Comparison of ENCODE assay signal across 8 cellular contexts in genomic region chr5:119330367-119331183, GRCh38. TPM values are rescaled to one million over a fixed set of nuclear protein-coding genes. Genes with fewer than 3 reads are reported as not detected.
DNase-seq lines count a peak whose midpoint lies in the region; ATAC-seq and TF ChIP-seq lines count a peak whose summit lies in the region.
"Had no signal": no experiment of that assay in that cellular context is flagged by ENCODE, and none has a peak within 500 bp of the region (broad histone marks: within the 10 kb centered on the region; RNA-seq: fewer than 3 reads in every experiment).

No MANE protein-coding gene starts in this region.

- H3K9me2 ChIP-seq in Loucy (replicated peaks; ENCODE audit: low read depth, low read length) (no peaks in the 10 kb centered on the region), PC-9 (ENCODE audit: insufficient read depth) (no peaks in the 10 kb centered on the region)

- no peak for TF ChIP-seq CTCF in Loucy (conservative IDR thresholded peaks at IDR 0.05; ENCODE audit: low read length)
- no peak for TF ChIP-seq CTCF in endodermal cell (conservative IDR thresholded peaks at IDR 0.05)
- no peak for TF ChIP-seq CTCF in GM13977 (IDR thresholded peaks at IDR 0.05; ENCODE audit: extremely low read depth, insufficient read depth, missing control alignments)
- TF ChIP-seq CTCF in PC-9 (conservative IDR thresholded peaks at IDR 0.05) = no peak

- H3K27me3 ChIP-seq in Loucy (ENCODE audit: insufficient read depth, low read length, poor library complexity, severe bottlenecking) (no peaks in the 10 kb centered on the region), endodermal cell (ENCODE audit: control insufficient read depth, insufficient read depth, low read length, poor library complexity, severe bottlenecking) (no peaks in the 10 kb centered on the region), PC-9 (ENCODE audit: insufficient read depth, low read depth) (no peaks in the 10 kb centered on the region)

- H3K4me3 Mint-ChIP-seq in activated CD4-positive, alpha-beta memory T cell treated with anti-CD3 and anti-CD28 coated beads, Interleukin-2, amount 10 ng/mL, durations not matched to agents 7 days and 5 days = peak overlapping the region; percentile 58
- no peak overlapping the region for H3K4me3 Mint-ChIP-seq in endodermal cell
- no peak overlapping the region for H3K4me3 Mint-ChIP-seq in stimulated activated naive B cell treated with anti-CD40 and anti-IgM and Interleukin-4, amounts not matched to agents 10 μg/mL and 1 μg/mL and 100 μg/mL, for 72 hours

- H3K4me1 ChIP-seq in Loucy (ENCODE audit: insufficient read depth, low read length, poor library complexity, severe bottlenecking) (peaks cover 67% of the 10 kb centered on the region), endodermal cell (ENCODE audit: control insufficient read depth, insufficient read depth, low read length) (peaks cover 28% of the 10 kb centered on the region), PC-9 (replicated peaks; ENCODE audit: insufficient read depth) (peaks cover 7% of the 10 kb centered on the region)

- no peaks in the 10 kb centered on the region for H3K9me3 ChIP-seq in Loucy (ENCODE audit: insufficient read depth, low read depth, low read length)
- H3K9me3 ChIP-seq in endodermal cell (ENCODE audit: control insufficient read depth, low read length) = no peaks in the 10 kb centered on the region
- H3K9me3 ChIP-seq in PC-9 (ENCODE audit: insufficient read depth, low read depth) = no peaks in the 10 kb centered on the region

- peaks cover 38% of the 10 kb centered on the region for H3K36me3 Mint-ChIP-seq in activated CD4-positive, alpha-beta memory T cell treated with anti-CD3 and anti-CD28 coated beads, Interleukin-2, amount 10 ng/mL, durations not matched to agents 7 days and 5 days (ENCODE audit: low read depth)
- H3K36me3 Mint-ChIP-seq in endodermal cell (ENCODE audit: low read depth) = no peaks in the 10 kb centered on the region
- H3K36me3 Mint-ChIP-seq in stimulated activated naive B cell treated with anti-CD40 and anti-IgM and Interleukin-4, amounts not matched to agents 10 μg/mL and 1 μg/mL and 100 μg/mL, for 72 hours = peaks cover 15 to 27% of the 10 kb centered on the region in 2 donors

- H3K36me3 ChIP-seq in Loucy (ENCODE audit: insufficient read depth, low read length) (no peaks in the 10 kb centered on the region), endodermal cell (ENCODE audit: control insufficient read depth, insufficient read depth, low read length) (peaks cover 8% of the 10 kb centered on the region), PC-9 (ENCODE audit: low read depth) (no peaks in the 10 kb centered on the region)

- peak overlapping the region; percentile 87 for H3K27ac Mint-ChIP-seq in activated CD4-positive, alpha-beta memory T cell treated with anti-CD3 and anti-CD28 coated beads, Interleukin-2, amount 10 ng/mL, durations not matched to agents 7 days and 5 days
- H3K27ac Mint-ChIP-seq in endodermal cell = peak overlapping the region; percentile 11
- peak overlapping the region; percentile 91 for H3K27ac Mint-ChIP-seq in stimulated activated naive B cell treated with anti-CD40 and anti-IgM and Interleukin-4, amounts not matched to agents 10 μg/mL and 1 μg/mL and 100 μg/mL, for 72 hours

- H3K9ac ChIP-seq in Loucy (ENCODE audit: low read depth, low read length, poor library complexity, severe bottlenecking) (peak overlapping the region; percentile 46), endodermal cell (ENCODE audit: extremely low read depth, low read length, poor library complexity, severe bottlenecking) (no peak overlapping the region)

- no peaks in the 10 kb centered on the region for H3K9me3 Mint-ChIP-seq in activated CD4-positive, alpha-beta memory T cell treated with anti-CD3 and anti-CD28 coated beads, Interleukin-2, amount 10 ng/mL, durations not matched to agents 7 days and 5 days
- H3K9me3 Mint-ChIP-seq in endodermal cell = no peaks in the 10 kb centered on the region
- H3K9me3 Mint-ChIP-seq in stimulated activated naive B cell treated with anti-CD40 and anti-IgM and Interleukin-4, amounts not matched to agents 10 μg/mL and 1 μg/mL and 100 μg/mL, for 72 hours = no peaks in the 10 kb centered on the region

- H3K4me3 ChIP-seq in Loucy (ENCODE audit: low read length, poor library complexity, severe bottlenecking) (no peak overlapping the region), endodermal cell (ENCODE audit: low read length) (no peak overlapping the region), PC-9 (no peak overlapping the region)

- H2AFZ ChIP-seq in Loucy (ENCODE audit: low read length) (no peak overlapping the region), PC-9 (no peak overlapping the region)

- no peak for ATAC-seq in stimulated activated naive B cell treated with anti-CD40 and anti-IgM and Interleukin-4, amounts not matched to agents 10 μg/mL and 1 μg/mL and 100 μg/mL, for 72 hours (replicated peaks)

- POLR2A ChIA-PET in activated CD4-positive, alpha-beta memory T cell treated with anti-CD3 and anti-CD28 coated beads, Interleukin-2, amount 10 ng/mL, durations not matched to agents 7 days and 5 days (lab: Charles Lee) = interaction anchor here (1.5 to 23.6 kb wide), 7 partner anchors 9 to 58 kb away, joined by 5 to 779 read pairs (median 196); partner anchors contain the start of gene TNFAIP8
- POLR2A ChIA-PET in PC-9 (lab: Charles Lee; ENCODE audit: unreplicated experiment) = no interaction called here

- in situ Hi-C loops in GM13977 (cut with MboI; ENCODE audit: low pct_unique_long_range_greater_than_20kb, low sequenced_read_pairs, unreplicated experiment) = no loop called here

- no peaks in the 10 kb centered on the region for H3K27me3 Mint-ChIP-seq in activated CD4-positive, alpha-beta memory T cell treated with anti-CD3 and anti-CD28 coated beads, Interleukin-2, amount 10 ng/mL, durations not matched to agents 7 days and 5 days
- no peaks in the 10 kb centered on the region for H3K27me3 Mint-ChIP-seq in endodermal cell (ENCODE audit: insufficient read depth)
- H3K27me3 Mint-ChIP-seq in stimulated activated naive B cell treated with anti-CD40 and anti-IgM and Interleukin-4, amounts not matched to agents 10 μg/mL and 1 μg/mL and 100 μg/mL, for 72 hours = no peaks in the 10 kb centered on the region

- no TSS peak for BruUV-seq in PC-9 (replicated peaks; lab: Mats Ljungman, UMichigan)

- H3K4me2 ChIP-seq in Loucy (ENCODE audit: low read depth, low read length, poor library complexity, severe bottlenecking) (peak overlapping the region; percentile 35), PC-9 (no peak overlapping the region)

- 83 to 90% methylated on average over 6 to 9 of the region's 9 CpGs for WGBS in endodermal cell (ENCODE audit: insufficient coverage in 1 of 2, insufficient read length in 1 of 2), 2 experiments

- intact Hi-C loops in PC-9 (cut with micrococcal nuclease; ENCODE audit: unreplicated experiment) = loop anchor here (10.0 kb wide), 1 partner anchor 306 kb away; no protein-coding TSS in a partner anchor

- DNase-seq in activated CD4-positive, alpha-beta memory T cell treated with anti-CD3 and anti-CD28 coated beads, Interleukin-2, amount 10 ng/mL, durations not matched to agents 7 days and 5 days = peak; percentile 59
- DNase-seq in endodermal cell = peak; percentile 39
- DNase-seq in stimulated activated naive B cell treated with anti-CD40 and anti-IgM and Interleukin-4, amounts not matched to agents 10 μg/mL and 1 μg/mL and 100 μg/mL, for 72 hours = no peak
- DNase-seq in GM13977 (ENCODE audit: low spot score) = no peak
- DNase-seq in NCI-H748 treated with DMSO at 0.1 percent for 48 hours (lab: John Stamatoyannopoulos, UW) = no peak
- no peak for DNase-seq in PC-9
- DNase-seq: effector CD8-positive, alpha-beta T cell had no signal

- H3K4me1 Mint-ChIP-seq in activated CD4-positive, alpha-beta memory T cell treated with anti-CD3 and anti-CD28 coated beads, Interleukin-2, amount 10 ng/mL, durations not matched to agents 7 days and 5 days = peaks cover 83% of the 10 kb centered on the region
- H3K4me1 Mint-ChIP-seq in endodermal cell = peaks cover 54% of the 10 kb centered on the region
- peaks cover 67 to 97% of the 10 kb centered on the region in 2 donors for H3K4me1 Mint-ChIP-seq in stimulated activated naive B cell treated with anti-CD40 and anti-IgM and Interleukin-4, amounts not matched to agents 10 μg/mL and 1 μg/mL and 100 μg/mL, for 72 hours

- CTCF ChIA-PET in activated CD4-positive, alpha-beta memory T cell treated with anti-CD3 and anti-CD28 coated beads, Interleukin-2, amount 10 ng/mL, durations not matched to agents 7 days and 5 days (lab: Charles Lee) = interaction anchor here (0.7 to 3.7 kb wide), 6 partner anchors 10 to 260 kb away, joined by 3 to 35 read pairs (median 4); partner anchors contain the start of gene DMXL1
- CTCF ChIA-PET in PC-9 (lab: Charles Lee) = no interaction called here

- H4K20me1 ChIP-seq in Loucy (ENCODE audit: insufficient read depth, low read length, poor library complexity, severe bottlenecking) = peaks cover 10% of the 10 kb centered on the region
- H4K20me1 ChIP-seq in PC-9 (ENCODE audit: insufficient read depth) = no peaks in the 10 kb centered on the region

- no peaks in the 10 kb centered on the region; the same call in 1 of the 2 replicates for H3F3A ChIP-seq in Loucy (ENCODE audit: low read depth)
- H3F3A ChIP-seq in PC-9 (ENCODE audit: insufficient read depth, low read depth) = no peaks in the 10 kb centered on the region

- H3K27ac ChIP-seq in endodermal cell (ENCODE audit: low read depth, low read length) = no peak overlapping the region
- no peak overlapping the region for H3K27ac ChIP-seq in PC-9

- H3K79me2 ChIP-seq in Loucy (ENCODE audit: insufficient read depth, low read length) = peaks cover 85% of the 10 kb centered on the region
- no peaks in the 10 kb centered on the region for H3K79me2 ChIP-seq in PC-9 (ENCODE audit: low read depth)

RNA-seq across cellular contexts. Expression of gene TNFAIP8, which starts 25.2 kb away (rescaled TPM):
- 100 to 1,000 TPM; 161 to 163 TPM for total RNA-seq in activated CD4-positive, alpha-beta memory T cell treated with anti-CD3 and anti-CD28 coated beads, Interleukin-2, amount 10 ng/mL, durations not matched to agents 7 days and 5 days
- total RNA-seq in endodermal cell (10 to 100 TPM; 29.6 to 39.5 TPM), PC-9 (2021) (15.0 and 16.4 TPM in 2 replicates)
- polyA plus RNA-seq in endodermal cell (2013, experiment 1 of 2) = 16.1 TPM
- polyA plus RNA-seq in endodermal cell (2013, experiment 2 of 2) = 14.5 TPM

Comparison
In these comparisons a context has a peak if more than half of its experiments do, and no peak if none do; other contexts are left out.
1. DNase-seq: peak in activated CD4-positive, alpha-beta memory T cell treated with anti-CD3 and anti-CD28 coated beads, Interleukin-2, amount 10 ng/mL, durations not matched to agents 7 days and 5 days (single experiment) and endodermal cell (single experiment); none in stimulated activated naive B cell treated with anti-CD40 and anti-IgM and Interleukin-4, amounts not matched to agents 10 μg/mL and 1 μg/mL and 100 μg/mL, for 72 hours (single experiment), GM13977 (single experiment), NCI-H748 treated with DMSO at 0.1 percent for 48 hours (single experiment) and PC-9 (0 of 2).
2. H3K27ac Mint-ChIP-seq: peak in every context shown above with its lines; median percentile 91 in stimulated activated naive B cell treated with anti-CD40 and anti-IgM and Interleukin-4, amounts not matched to agents 10 μg/mL and 1 μg/mL and 100 μg/mL, for 72 hours; 87 in activated CD4-positive, alpha-beta memory T cell treated with anti-CD3 and anti-CD28 coated beads, Interleukin-2, amount 10 ng/mL, durations not matched to agents 7 days and 5 days; 11 in endodermal cell.